Comparison of ENCODE assay signal across 19 cellular contexts in the genomic region with DNA sequence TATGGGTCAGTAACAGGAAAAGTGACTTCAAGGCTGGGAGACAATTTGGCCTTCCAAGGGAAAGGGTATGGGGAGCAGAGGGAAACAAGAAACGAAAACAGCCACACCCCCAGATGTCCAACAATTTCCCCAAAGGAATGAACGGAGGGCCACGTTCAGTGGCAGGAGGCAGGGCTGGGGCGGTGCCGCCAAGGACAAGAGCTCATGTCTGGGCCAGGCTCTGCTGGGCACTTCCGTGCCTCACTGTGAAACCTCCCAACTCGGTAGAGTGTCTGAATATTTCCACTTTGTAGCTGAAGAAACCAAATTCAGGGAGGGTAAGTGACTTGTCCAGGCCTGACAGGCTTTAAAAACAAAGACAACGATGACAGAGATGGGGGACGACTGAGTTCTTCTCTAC. TPM values are rescaled to one million over a fixed set of nuclear protein-coding genes. Genes with fewer than 3 reads are reported as not detected.
"Had no signal": no experiment of that assay in that cellular context is flagged by ENCODE, and none has a peak within 500 bp of the region (broad histone marks: within the 10 kb centered on the region; RNA-seq: fewer than 3 reads in every experiment).

No MANE protein-coding gene starts in this region.

- H3K27me3 ChIP-seq: esophagus squamous epithelium, hepatocyte, neural progenitor cell, ovary, tibial artery had no signal

- H3K36me3 ChIP-seq: neural progenitor cell, ovary had no signal

- H3K9me3 ChIP-seq: esophagus squamous epithelium, ovary, tibial artery had no signal

- H3K9ac ChIP-seq: neural progenitor cell had no signal

- DNase-seq: activated CD4-positive, alpha-beta T cell treated with anti-CD3 and anti-CD28 coated beads, Interleukin-2, amount 50 U/mL, for 4 hours; activated CD4-positive, CD25-positive, alpha-beta regulatory T cell; activated naive CD4-positive, alpha-beta T cell treated with Interleukin-2 at 50 U/mL for 16 hours; activated T-cell treated with anti-CD3 and anti-CD28 coated beads for 4 hours; esophagus squamous epithelium; stimulated activated naive B cell treated with anti-CD40 and anti-IgM and Interleukin-4, amounts not matched to agents 10 μg/mL and 1 μg/mL and 100 μg/mL, for 72 hours; SW 1271 had no signal

- FAIRE-seq: TTC549 had no signal

- ATAC-seq: activated T-helper 17 cell treated with anti-CD3 and anti-CD28 coated beads, Interleukin-2, amount 50 U/mL, for 72 hours; stimulated activated naive B cell treated with anti-CD40 and anti-IgM and Interleukin-4, amounts not matched to agents 10 μg/mL and 1 μg/mL and 100 μg/mL, for 72 hours had no signal

- H3K4me3 ChIP-seq: esophagus squamous epithelium, hepatocyte, neural progenitor cell, ovary, tibial artery had no signal

- H3K4me1 ChIP-seq: neural progenitor cell, tibial artery had no signal

- H3K27ac ChIP-seq: neural progenitor cell, ovary, tibial artery had no signal

RNA-seq across cellular contexts. Expression of a gene that starts 52.8 kb away (rescaled TPM):
- total RNA-seq: activated T-helper 17 cell treated with anti-CD3 and anti-CD28 coated beads, Interleukin-2, amount 50 U/mL, for 72 hours; aorta; esophagus squamous epithelium; fibroblast of villous mesenchyme; hepatocyte; kidney epithelial cell; mesothelial cell of epicardium; SK-MEL-5; T-helper 2 cell treated with Interferon-gamma antibody and Interleukin-4, amounts not matched to agents 100 ng/mL and 5 ng/mL, for 36 hours had no signal
- polyA plus RNA-seq: aorta, hepatocyte had no signal
